ENCODE assay signal across 17 cellular contexts in the genomic region with DNA sequence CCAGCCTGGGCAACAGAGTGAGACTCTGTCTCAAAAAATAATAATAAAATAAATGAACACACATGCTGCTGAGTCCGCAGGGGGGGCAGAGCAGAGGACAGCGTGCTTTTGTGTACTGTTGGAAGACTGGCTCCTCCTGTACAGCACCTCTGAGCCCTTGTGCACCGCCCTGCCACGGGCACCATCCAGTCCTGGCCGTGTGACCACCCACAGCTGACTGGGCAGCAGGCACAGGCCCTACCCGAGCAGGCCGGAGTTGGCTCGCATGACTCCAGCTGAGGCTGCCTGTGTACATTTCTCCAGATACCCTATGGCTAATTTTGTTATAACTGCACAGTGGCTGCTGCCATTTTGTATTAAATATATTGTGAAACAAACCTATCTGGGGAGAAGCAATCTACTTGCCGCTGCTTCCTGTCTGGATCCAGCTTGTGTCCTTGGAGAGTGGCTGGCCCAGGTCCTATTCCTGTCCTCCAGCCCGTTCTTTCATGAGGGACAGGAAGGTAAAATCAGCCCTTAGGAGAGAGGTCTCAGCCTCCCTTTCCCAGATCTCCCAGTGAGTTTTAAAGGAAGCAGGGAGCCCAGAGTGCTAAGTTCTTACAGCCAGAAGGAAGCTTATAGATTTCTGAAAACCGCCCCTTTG. TPM values are rescaled to one million over a fixed set of nuclear protein-coding genes. Genes with fewer than 3 reads are reported as not detected.
DNase-seq lines count a peak whose midpoint lies in the region; ATAC-seq and TF ChIP-seq lines count a peak whose summit lies in the region.
"Had no signal": no experiment of that assay in that cellular context is flagged by ENCODE, and none has a peak within 500 bp of the region (broad histone marks: within the 10 kb centered on the region; RNA-seq: fewer than 3 reads in every experiment).

No MANE protein-coding gene starts in this region.

- no peaks in the 10 kb centered on the region for H4K20me1 ChIP-seq in H9 (ENCODE audit: control insufficient read depth, insufficient read depth, insufficient read length)

- no CpG with 5 or more reads among the region's 11 CpGs for WGBS in H9 (ENCODE audit: extremely low coverage, insufficient read length, low lambda C conversion rate)
- 40 to 46% (median 43%) methylated on average over 11 of the region's 11 CpGs for WGBS in psoas muscle, 3 donors

- TF ChIP-seq CTCF in H9 (conservative IDR thresholded peaks at IDR 0.05) = no peak
- TF ChIP-seq CTCF in RWPE2 (IDR thresholded peaks at IDR 0.05; ENCODE audit: poor library complexity, severe bottlenecking) = no peak
- TF ChIP-seq CTCF in left ventricle myocardium inferior (IDR thresholded peaks at IDR 0.05; ENCODE audit: borderline replicate concordance) = no peak
- TF ChIP-seq CTCF in psoas muscle (IDR thresholded peaks at IDR 0.05) = no peak
- no peak for TF ChIP-seq CTCF in nephron progenitor cell (IDR thresholded peaks at IDR 0.05)

- no peak overlapping the region for H2BK120ac ChIP-seq in H9 (ENCODE audit: low read depth, low read length, poor library complexity, severe bottlenecking)

- intact Hi-C loops in left ventricle myocardium inferior (cut with micrococcal nuclease) = loop anchor here (10.0 kb wide), 2 partner anchors 75 to 135 kb away; partner anchors contain the start of genes ANKRD63 and CCDC9B
- intact Hi-C loops in psoas muscle (cut with DNase I) = loop anchor here (5.0 kb wide), 5 partner anchors 53 to 208 kb away; partner anchors contain the start of genes CCDC9B (in 1 of the 2) and INAFM2 (in 1 of the 2)
- intact Hi-C loops in sciatic nerve (cut with DNase I) = loop anchor here (5.0 kb wide), 1 partner anchor 138 kb away; the partner anchor contains the start of gene ANKRD63

- H3K9me3 Mint-ChIP-seq in H9 = no peaks in the 10 kb centered on the region
- H3K9me3 Mint-ChIP-seq in nephron progenitor cell = no peaks in the 10 kb centered on the region
- H3K9me3 Mint-ChIP-seq: activated naive CD4-positive, alpha-beta T cell treated with anti-CD3 and anti-CD28 coated beads, Interleukin-2, amount 50 U/mL, for 72 hours; naive B cell; T-helper 2 cell treated with Interferon-gamma antibody and Interleukin-4, amounts not matched to agents 5 μg/mL and 100 μg/mL, for 36 hours had no signal

- H3K4me3 ChIP-seq in RWPE2 (ENCODE audit: severe bottlenecking) (no peak overlapping the region), left ventricle myocardium inferior (no peak overlapping the region), psoas muscle (no peak overlapping the region)

- no peak overlapping the region for H3K4me3 Mint-ChIP-seq in H9
- H3K4me3 Mint-ChIP-seq in nephron progenitor cell = no peak overlapping the region
- H3K4me3 Mint-ChIP-seq: B cell; naive B cell; T-helper 2 cell treated with Interferon-gamma antibody and Interleukin-4, amounts not matched to agents 5 μg/mL and 100 μg/mL, for 36 hours had no signal

- H3K36me3 ChIP-seq in RWPE2 (ENCODE audit: low read depth) = peaks cover 37% of the 10 kb centered on the region
- peaks cover 31% of the 10 kb centered on the region for H3K36me3 ChIP-seq in left ventricle myocardium inferior
- peaks cover 4 to 27% of the 10 kb centered on the region in 2 donors for H3K36me3 ChIP-seq in psoas muscle (ENCODE audit: insufficient read depth in 1 of 2, low read depth in 1 of 2)

- no peak overlapping the region for H3K4ac ChIP-seq in H9 (ENCODE audit: low read depth, low read length)

- no peak overlapping the region for H3T11ph ChIP-seq in H9 (ENCODE audit: low read length)

- H3K9ac ChIP-seq in H9 (ENCODE audit: extremely low read depth, insufficient read length, low read length) = no peak overlapping the region

- no peak overlapping the region for H4K5ac ChIP-seq in H9 (ENCODE audit: insufficient read length, low read depth, low read length)

- no peak overlapping the region for H2BK15ac ChIP-seq in H9 (ENCODE audit: low read depth, low read length)

- H2AFZ ChIP-seq in H9 (ENCODE audit: low read length) = no peak overlapping the region

- no peak overlapping the region for H3K56ac ChIP-seq in H9 (ENCODE audit: insufficient read length, low read depth, low read length)

- H3K27ac Mint-ChIP-seq in H9 (peak overlapping the region in 2 of 3 experiments; percentile 59 to 60; a peak in 4 of 7 replicates), nephron progenitor cell (no peak overlapping the region)
- H3K27ac Mint-ChIP-seq: activated naive CD4-positive, alpha-beta T cell treated with anti-CD3 and anti-CD28 coated beads, Interleukin-2, amount 50 U/mL, for 72 hours; B cell; T-helper 2 cell treated with Interferon-gamma antibody and Interleukin-4, amounts not matched to agents 5 μg/mL and 100 μg/mL, for 36 hours had no signal

- H3K27me3 Mint-ChIP-seq in H9 (ENCODE audit: low read depth) = peaks cover 4% of the 10 kb centered on the region; the same call in 1 of the 2 replicates
- H3K27me3 Mint-ChIP-seq in nephron progenitor cell (ENCODE audit: low read depth, poor library complexity) = peaks cover 8% of the 10 kb centered on the region
- H3K27me3 Mint-ChIP-seq: B cell, naive B cell had no signal

- H3K4me1 ChIP-seq in H9 (ENCODE audit: insufficient read depth, low read length) (no peaks in the 10 kb centered on the region), RWPE2 (ENCODE audit: insufficient read depth, poor library complexity, severe bottlenecking) (peaks cover 15% of the 10 kb centered on the region), left ventricle myocardium inferior (peaks cover 23% of the 10 kb centered on the region), psoas muscle (peaks cover 29% of the 10 kb centered on the region)

- no peak overlapping the region for H4K8ac ChIP-seq in H9 (replicated peaks; ENCODE audit: insufficient read length, low read depth, low read length)

- ATAC-seq in RWPE2 (ENCODE audit: low read depth) = 0 out of 3 replicates have a peak, but pooled peaks have one; percentile 1
- peak; percentile 38 to 64 (median 60) for ATAC-seq in psoas muscle
- ATAC-seq in sciatic nerve = no peak
- ATAC-seq: activated naive CD4-positive, alpha-beta T cell treated with anti-CD3 and anti-CD28 coated beads, Interleukin-2, amount 50 U/mL, for 72 hours had no signal

- no peak overlapping the region for H2BK12ac ChIP-seq in H9 (ENCODE audit: insufficient read length, low read depth, low read length)

- H3K79me2 ChIP-seq in H9 (ENCODE audit: insufficient read depth, low read length) = no peaks in the 10 kb centered on the region

- no peak overlapping the region for H2BK5ac ChIP-seq in H9 (ENCODE audit: insufficient read length, low read length)

- H3K9me3 ChIP-seq in H9 (ENCODE audit: control insufficient read depth, low read depth, low read length) = no peaks in the 10 kb centered on the region
- no peaks in the 10 kb centered on the region for H3K9me3 ChIP-seq in RWPE2 (ENCODE audit: severe bottlenecking)
- no peaks in the 10 kb centered on the region for H3K9me3 ChIP-seq in left ventricle myocardium inferior (replicated peaks)
- H3K9me3 ChIP-seq in psoas muscle = no peaks in the 10 kb centered on the region

- DNase-seq in H9 = no peak
- no peak for DNase-seq in RWPE2 (ENCODE audit: low spot score)
- peak; percentile 55 for DNase-seq in left ventricle myocardium inferior
- DNase-seq in psoas muscle = no peak
- no peak for DNase-seq in sciatic nerve (ENCODE audit: low spot score)
- no peak for DNase-seq in nephron progenitor cell
- no peak for DNase-seq in activated CD8-positive, alpha-beta memory T cell treated with anti-CD3 and anti-CD28 coated beads, Interleukin-2, amount 50 U/mL, for 4 hours
- DNase-seq in activated gamma-delta T cell treated with Interleukin-2 at 50 U/mL for 16 hours = no peak
- DNase-seq: activated CD4-positive, alpha-beta T cell treated with anti-CD3 and anti-CD28 coated beads for 4 hours; activated T-cell treated with anti-CD3 and anti-CD28 coated beads for 4 hours; hippocampal formation; kidney glomerular epithelial cell; naive B cell; NCI-H524 treated with DMSO at 0.1 percent for 48 hours had no signal

- no peak overlapping the region for H3K4me2 ChIP-seq in H9 (ENCODE audit: insufficient read depth, insufficient read length, low read length)

- H3K23me2 ChIP-seq in H9 (ENCODE audit: insufficient read length, low read depth, low read length, poor library complexity, severe bottlenecking) = no peaks in the 10 kb centered on the region

- H2AK5ac ChIP-seq in H9 (ENCODE audit: insufficient read length, low read length) = no peak overlapping the region

- H3K79me1 ChIP-seq in H9 (ENCODE audit: insufficient read depth, low read depth, low read length, poor library complexity, severe bottlenecking) = no peaks in the 10 kb centered on the region

- H3K36me3 Mint-ChIP-seq in H9 (ENCODE audit: insufficient read depth in 1 of 3, low read depth in 3 of 3) = peaks cover 10 to 32% (median 30%) of the 10 kb centered on the region in 3 experiments; a peak in 6 of 7 replicates
- H3K36me3 Mint-ChIP-seq in nephron progenitor cell (ENCODE audit: low read depth) = peaks cover 20% of the 10 kb centered on the region

- H3K14ac ChIP-seq in H9 (ENCODE audit: insufficient read depth, low read length) = no peak overlapping the region

- no peak overlapping the region for H3K23ac ChIP-seq in H9 (ENCODE audit: insufficient read length, low read depth, low read length)

- H2BK20ac ChIP-seq in H9 (ENCODE audit: low read depth, low read length, poor library complexity, severe bottlenecking) = no peak overlapping the region

- H3K27ac ChIP-seq in H9 (ENCODE audit: insufficient read length, low read depth, low read length) = no peak overlapping the region
- peak overlapping the region; percentile 32 for H3K27ac ChIP-seq in RWPE2 (ENCODE audit: poor library complexity, severe bottlenecking)
- H3K27ac ChIP-seq in left ventricle myocardium inferior (replicated peaks) = peak overlapping the region; percentile 76
- H3K27ac ChIP-seq in psoas muscle = peak overlapping the region; percentile 33

- H3K18ac ChIP-seq in H9 (ENCODE audit: insufficient read length, low read depth, low read length) = no peak overlapping the region

- H4K91ac ChIP-seq in H9 (ENCODE audit: insufficient read length, low read depth, low read length) = no peak overlapping the region

- H3K4me1 Mint-ChIP-seq in H9 (peaks cover 9 to 12% of the 10 kb centered on the region in 2 experiments), nephron progenitor cell (no peaks in the 10 kb centered on the region)

- H3K27me3 ChIP-seq in H9 (ENCODE audit: insufficient read depth, low read length) (no peaks in the 10 kb centered on the region), RWPE2 (ENCODE audit: insufficient read depth, poor library complexity, severe bottlenecking) (no peaks in the 10 kb centered on the region), left ventricle myocardium inferior (ENCODE audit: low read depth) (no peaks in the 10 kb centered on the region), psoas muscle (ENCODE audit: insufficient read depth in 3 of 3, low read length in 2 of 3) (no peaks in the 10 kb centered on the region)

RNA-seq across cellular contexts. Expression of gene IVD, which starts 14.6 kb away (rescaled TPM):
- total RNA-seq in H9 (2021) (86.7 and 93.1 TPM in 2 replicates), left ventricle myocardium inferior (106 TPM), psoas muscle (100 to 1,000 TPM in 1 of 4 donors, 10 to 100 TPM in 3; 46.5 to 102 (median 61.4) TPM), sciatic nerve (67.8 TPM)
- 10 to 100 TPM; 27.1 to 35.6 (median 32.6) TPM for polyA plus RNA-seq in psoas muscle

RNA-seq across cellular contexts. Expression of gene BAHD1, which starts 20.6 kb away (rescaled TPM):
- 52.9 and 54.1 TPM in 2 replicates for total RNA-seq in H9 (2021)
- 17.1 TPM for total RNA-seq in left ventricle myocardium inferior
- total RNA-seq in psoas muscle = 10 to 100 TPM; 12.5 to 15.6 (median 13.4) TPM
- 10 to 100 TPM in 2 of 3 donors, 1 to 10 TPM in 1; 9.9 to 14.6 (median 12.3) TPM for polyA plus RNA-seq in psoas muscle
- total RNA-seq in sciatic nerve = 17.2 TPM

RNA-seq across cellular contexts. Expression of gene KNSTRN, which starts 37.7 kb away (rescaled TPM):
- total RNA-seq in H9 (2021) = 53.9 TPM in 2 replicates
- 9.0 TPM for total RNA-seq in left ventricle myocardium inferior
- total RNA-seq in psoas muscle = 10 to 100 TPM in 2 of 4 donors, 1 to 10 TPM in 2; 7.7 to 21.3 (median 11.6) TPM
- polyA plus RNA-seq in psoas muscle = 10 to 100 TPM; 11.5 to 21.5 (median 18.7) TPM
- total RNA-seq in sciatic nerve = 6.4 TPM

RNA-seq across cellular contexts. Expression of gene CHST14, which starts 50.6 kb away (rescaled TPM):
- 24.4 and 25.7 TPM in 2 replicates for total RNA-seq in H9 (2021)
- total RNA-seq in left ventricle myocardium inferior = 8.4 TPM
- 1 to 10 TPM; 3.8 to 5.3 (median 4.2) TPM for total RNA-seq in psoas muscle
- 1 to 10 TPM; 2.5 to 4.5 (median 2.8) TPM for polyA plus RNA-seq in psoas muscle
- 13.5 TPM for total RNA-seq in sciatic nerve
